ENCODE assay signal across 9 cellular contexts in the genomic region with DNA sequence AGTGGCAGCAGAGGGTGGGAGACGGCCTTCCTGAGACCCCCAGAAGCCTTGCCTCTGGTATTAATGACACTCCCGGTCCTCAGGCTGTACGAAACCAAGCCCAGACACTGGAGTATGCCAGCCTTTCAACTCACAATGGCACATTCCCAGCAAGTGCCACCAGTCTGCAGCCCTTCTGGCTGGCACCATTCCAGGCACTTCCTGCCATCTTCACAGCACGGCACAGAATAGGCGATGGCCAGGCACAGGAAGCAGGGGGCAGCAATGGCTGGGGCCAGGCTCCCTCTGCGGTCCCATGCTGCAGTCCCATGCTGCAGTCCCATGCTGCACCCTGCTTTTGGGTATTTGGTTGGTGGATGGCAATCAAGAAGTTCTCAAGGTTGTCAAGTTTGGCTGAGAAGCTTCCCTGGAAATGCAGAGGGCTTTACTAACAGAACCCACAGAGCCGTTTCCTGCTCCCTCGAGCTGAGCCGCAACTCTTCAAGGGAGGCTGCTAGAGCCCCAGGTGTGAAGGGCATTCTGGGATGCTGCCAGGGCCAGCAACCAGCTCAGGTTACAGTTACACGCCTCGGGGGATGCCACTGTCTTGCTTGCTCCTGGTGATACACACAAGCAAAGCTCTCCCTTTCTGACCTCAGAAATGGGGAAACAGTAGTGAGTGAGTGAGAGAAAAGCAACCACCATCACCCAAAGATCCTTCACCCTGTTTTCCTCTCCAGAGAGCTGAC. TPM values are rescaled to one million over a fixed set of nuclear protein-coding genes. Genes with fewer than 3 reads are reported as not detected.
A peak's percentile ranks its signal among the peaks of the same experiment; 100 is the strongest.
DNase-seq lines count a peak whose midpoint lies in the region; ATAC-seq and TF ChIP-seq lines count a peak whose summit lies in the region.
"Had no signal": no experiment of that assay in that cellular context is flagged by ENCODE, and none has a peak within 500 bp of the region (broad histone marks: within the 10 kb centered on the region; RNA-seq: fewer than 3 reads in every experiment).

No MANE protein-coding gene starts in this region.

- no peaks in the 10 kb centered on the region for H3K36me3 Mint-ChIP-seq in stimulated activated effector memory CD8-positive, alpha-beta T cell treated with anti-CD3 and anti-CD28 coated beads, Interleukin-12 subunit alpha, Interleukin-12 subunit beta, amount 100 ng/mL, for 72 hours

- H3K4me1 ChIP-seq in BLaER1 treated with 17β-estradiol and CSF1 and Interleukin-3, amounts not matched to agents 10 nM and 100 nM, result peaks cover 39 to 63% (median 50%) of the 10 kb centered on the region in 10 experiments
- peaks cover 6% of the 10 kb centered on the region for H3K4me1 ChIP-seq in OCI-LY7 (ENCODE audit: insufficient read depth, low read length, poor library complexity, severe bottlenecking)

- H3K4me1 Mint-ChIP-seq in stimulated activated effector memory CD8-positive, alpha-beta T cell treated with anti-CD3 and anti-CD28 coated beads, Interleukin-12 subunit alpha, Interleukin-12 subunit beta, amount 100 ng/mL, for 72 hours, result peaks cover 28% of the 10 kb centered on the region

- no peak for TF ChIP-seq CTCF in OCI-LY7 (conservative IDR thresholded peaks at IDR 0.05; ENCODE audit: low read length)
- no peak for TF ChIP-seq CTCF in GM13977 (IDR thresholded peaks at IDR 0.05; ENCODE audit: extremely low read depth, insufficient read depth, missing control alignments)

- CTCF ChIA-PET in OCI-LY7 (lab: Charles Lee; ENCODE audit: unreplicated experiment), result interaction anchor here (0.7 kb wide), 1 partner anchor 460 kb away, joined by 3 read pairs; no protein-coding TSS in a partner anchor

- no peak overlapping the region for H3K4me3 ChIP-seq in BLaER1 treated with 17β-estradiol and CSF1 and Interleukin-3, amounts not matched to agents 10 nM and 100 nM
- no peak overlapping the region for H3K4me3 ChIP-seq in OCI-LY7 (ENCODE audit: low read depth, low read length, poor library complexity, severe bottlenecking)
- H3K4me3 ChIP-seq: lung had no signal

- BruUV-seq in OCI-LY7 (replicated peaks; lab: Mats Ljungman, UMichigan), result no TSS peak

- intact Hi-C loops in OCI-LY7 (cut with micrococcal nuclease; ENCODE audit: unreplicated experiment), result loop anchor here (5.0 kb wide), 1 partner anchor 97 kb away; the partner anchor contains the start of gene C11orf86
- intact Hi-C loops in left cardiac atrium (cut with DNase I), result no loop called here

- H3K36me3 ChIP-seq in BLaER1 treated with 17β-estradiol and CSF1 and Interleukin-3, amounts not matched to agents 10 nM and 100 nM, result no peaks in the 10 kb centered on the region
- H3K36me3 ChIP-seq in KOPT-K1 (ENCODE audit: insufficient read depth, low read length) (no peaks in the 10 kb centered on the region), OCI-LY7 (ENCODE audit: insufficient read depth, low read length) (no peaks in the 10 kb centered on the region)

- POLR2A ChIA-PET in OCI-LY7 (lab: Charles Lee), result interaction anchor here (1.1 to 1.5 kb wide), 2 partner anchors 13 to 188 kb away, joined by 3 read pairs; no protein-coding TSS in a partner anchor

- DNase-seq in OCI-LY7 (ENCODE audit: low spot score) (peak; percentile 25), left cardiac atrium (no peak), GM13977 (ENCODE audit: low spot score) (no peak), NCI-H82 (lab: John Stamatoyannopoulos, UW) (no peak), kidney glomerular epithelial cell (lab: John Stamatoyannopoulos, UW) (no peak)
- no peak for DNase-seq in stimulated activated effector memory CD8-positive, alpha-beta T cell treated with anti-CD3 and anti-CD28 coated beads, Interleukin-12 subunit alpha, Interleukin-12 subunit beta, amount 100 ng/mL, for 72 hours (ENCODE audit: low spot score in 2 of 2)

- H4K20me1 ChIP-seq in BLaER1 treated with 17β-estradiol and CSF1 and Interleukin-3, amounts not matched to agents 10 nM and 100 nM, result peaks cover 0 to 74% (median 18%) of the 10 kb centered on the region in 11 experiments; a peak in 14 of 22 replicates
- H4K20me1 ChIP-seq in OCI-LY7 (ENCODE audit: insufficient read depth, low read length), result no peaks in the 10 kb centered on the region

- H2AFZ ChIP-seq in OCI-LY7 (ENCODE audit: low read length), result no peak overlapping the region

- H3K27ac ChIP-seq in BLaER1 treated with 17β-estradiol and CSF1 and Interleukin-3, amounts not matched to agents 10 nM and 100 nM, result peak overlapping the region in 4 of 11 experiments; percentile 2 to 15 (median 8); a peak in 4 of 22 replicates
- H3K27ac ChIP-seq in KOPT-K1 (ENCODE audit: low read depth, low read length, poor library complexity, severe bottlenecking) (peak overlapping the region; percentile 80), OCI-LY7 (ENCODE audit: low read depth, low read length, poor library complexity, severe bottlenecking) (no peak overlapping the region)

- no peak overlapping the region for H3K27ac Mint-ChIP-seq in stimulated activated effector memory CD8-positive, alpha-beta T cell treated with anti-CD3 and anti-CD28 coated beads, Interleukin-12 subunit alpha, Interleukin-12 subunit beta, amount 100 ng/mL, for 72 hours

- H3K4me2 ChIP-seq in BLaER1 treated with 17β-estradiol and CSF1 and Interleukin-3, amounts not matched to agents 10 nM and 100 nM, result peak overlapping the region; percentile 74 to 90 (median 80)
- no peak overlapping the region for H3K4me2 ChIP-seq in OCI-LY7 (ENCODE audit: low read length)

- no peaks in the 10 kb centered on the region for H3K9me3 Mint-ChIP-seq in stimulated activated effector memory CD8-positive, alpha-beta T cell treated with anti-CD3 and anti-CD28 coated beads, Interleukin-12 subunit alpha, Interleukin-12 subunit beta, amount 100 ng/mL, for 72 hours

- H3K9me3 ChIP-seq in BLaER1 treated with 17β-estradiol and CSF1 and Interleukin-3, amounts not matched to agents 10 nM and 100 nM (replicated peaks in 1 of 11), result no peaks in the 10 kb centered on the region
- H3K9me3 ChIP-seq in KOPT-K1 (ENCODE audit: insufficient read depth, low read length, poor library complexity, severe bottlenecking) (no peaks in the 10 kb centered on the region), OCI-LY7 (ENCODE audit: low read length) (no peaks in the 10 kb centered on the region)

- no peak overlapping the region for H3K4me3 Mint-ChIP-seq in stimulated activated effector memory CD8-positive, alpha-beta T cell treated with anti-CD3 and anti-CD28 coated beads, Interleukin-12 subunit alpha, Interleukin-12 subunit beta, amount 100 ng/mL, for 72 hours

- H3K27me3 ChIP-seq in BLaER1 treated with 17β-estradiol and CSF1 and Interleukin-3, amounts not matched to agents 10 nM and 100 nM, result no peaks in the 10 kb centered on the region

- peak overlapping the region in 3 of 11 experiments; percentile 1 to 39 (median 4); a peak in 7 of 22 replicates for H3K9ac ChIP-seq in BLaER1 treated with 17β-estradiol and CSF1 and Interleukin-3, amounts not matched to agents 10 nM and 100 nM

- no peaks in the 10 kb centered on the region for H3K79me2 ChIP-seq in OCI-LY7 (ENCODE audit: insufficient read depth, low read depth, low read length)

- ATAC-seq in left cardiac atrium, result peak; percentile 17 to 27
- no peak for ATAC-seq in stimulated activated effector memory CD8-positive, alpha-beta T cell treated with anti-CD3 and anti-CD28 coated beads, Interleukin-12 subunit alpha, Interleukin-12 subunit beta, amount 100 ng/mL, for 72 hours

- no peaks in the 10 kb centered on the region for H3K9me2 ChIP-seq in OCI-LY7 (ENCODE audit: insufficient read depth, low read length)

- in situ Hi-C loops in GM13977 (cut with MboI; ENCODE audit: low pct_unique_long_range_greater_than_20kb, low sequenced_read_pairs, unreplicated experiment), result no loop called here

RNA-seq across cellular contexts. Expression of gene LRFN4, which starts 23.8 kb away (rescaled TPM):
- total RNA-seq in OCI-LY7 (2014; rRNA removed; shearing (Covaris generic)), result 27.2 and 33.9 TPM in 2 replicates
- total RNA-seq in OCI-LY7 (2022) (34.9 and 38.6 TPM in 2 replicates), left cardiac atrium (10 to 100 TPM; 14.3 to 15.5 TPM)

RNA-seq across cellular contexts. Expression of gene RCE1, which starts 37.4 kb away (rescaled TPM):
- 45.3 and 62.9 TPM in 2 replicates for total RNA-seq in OCI-LY7 (2014; rRNA removed; shearing (Covaris generic))
- total RNA-seq in OCI-LY7 (2022) (31.6 and 34.9 TPM in 2 replicates), left cardiac atrium (1 to 10 TPM; 7.7 to 8.9 TPM)
